In the genomic region with DNA sequence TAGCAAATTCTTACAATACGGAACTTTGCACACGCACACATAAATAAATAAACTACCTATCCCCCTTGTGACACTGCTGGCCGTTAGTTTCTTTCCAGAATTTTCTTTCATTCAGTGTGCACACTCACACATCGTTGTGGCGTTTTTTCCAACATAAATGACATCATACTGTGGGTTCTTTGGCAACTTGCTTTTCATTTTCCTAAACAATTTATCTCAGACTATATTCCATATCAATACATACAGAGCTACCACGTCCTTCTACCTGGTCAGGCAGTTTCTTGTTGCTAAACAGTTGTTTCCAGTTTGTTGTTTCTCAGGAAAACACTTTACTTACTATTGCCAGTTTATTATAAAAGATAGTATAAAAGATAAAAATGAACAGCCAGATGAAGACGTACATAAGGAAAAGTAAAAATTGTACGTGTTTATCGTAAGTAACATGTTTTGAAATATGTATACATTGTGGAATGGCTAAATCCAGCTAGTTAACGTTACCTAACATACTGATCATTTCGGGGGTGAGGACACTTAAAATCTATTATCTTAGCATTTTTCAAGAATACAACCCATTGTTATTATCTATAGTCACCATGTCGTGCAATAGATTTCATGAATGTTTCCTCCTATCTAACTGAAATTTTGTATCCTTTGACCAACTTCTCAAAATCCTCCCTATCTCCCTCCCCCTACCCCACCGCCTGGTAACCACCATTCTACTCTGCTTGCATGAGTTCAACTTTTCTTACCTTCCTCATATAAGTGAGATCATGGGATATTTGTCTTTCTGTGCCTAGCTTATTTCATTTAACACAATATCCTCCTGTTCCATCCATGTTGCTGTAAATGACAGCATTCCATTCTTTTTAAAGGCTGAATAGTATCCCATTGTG, we compare ENCODE assay signal across 1 cellular context.
TF ChIP-seq lines count a peak whose summit lies in the region.

No MANE protein-coding gene starts in this region.

TF ChIP-seq in GM12878, 131 proteins besides CTCF, POLR2A, EP300 and RAD21:
- no peak for TF ChIP-seq HCFC1 (IDR thresholded peaks at IDR 0.05; ENCODE audit: low read length)
- TF ChIP-seq ATF7 (IDR thresholded peaks at IDR 0.05; ENCODE audit: low read depth), result peak; percentile 26; the same call in 1 of the 2 replicates
